Comparison of ENCODE assay signal across 8 cellular contexts in genomic region chr6:33297956-33298772, GRCh38. TPM values are rescaled to one million over a fixed set of nuclear protein-coding genes. Genes with fewer than 3 reads are reported as not detected.
DNase-seq lines count a peak whose midpoint lies in the region; ATAC-seq and TF ChIP-seq lines count a peak whose summit lies in the region.

No MANE protein-coding gene starts in this region.

- H3K9ac ChIP-seq in mucosa of rectum (ENCODE audit: low read depth in 1 of 2, low read length in 2 of 2), result peak overlapping the region; percentile 77 to 87

- peaks cover 9 to 20% of the 10 kb centered on the region in 2 donors for H3K36me3 ChIP-seq in esophagus (ENCODE audit: control insufficient read depth in 2 of 2, insufficient read depth in 2 of 2, low read length in 1 of 2)
- H3K36me3 ChIP-seq in mucosa of rectum (ENCODE audit: control insufficient read depth in 2 of 2, insufficient read depth in 2 of 2, low read length in 2 of 2), result peaks cover 3 to 18% of the 10 kb centered on the region in 2 donors
- peaks cover 6 to 36% of the 10 kb centered on the region in 2 donors for H3K36me3 ChIP-seq in thyroid gland

- 0 to 2% methylated on average over 36 to 42 of the region's 42 CpGs for WGBS in esophagus, 2 donors
- 2 to 3% methylated on average over 32 to 34 of the region's 42 CpGs for WGBS in thyroid gland, 2 donors

- H3K27me3 ChIP-seq in esophagus (ENCODE audit: control insufficient read depth in 1 of 2, insufficient read depth in 2 of 2, low read length in 2 of 2) (no peaks in the 10 kb centered on the region), mucosa of rectum (ENCODE audit: control insufficient read depth in 2 of 2, insufficient read depth in 2 of 2, low read length in 2 of 2) (no peaks in the 10 kb centered on the region), thyroid gland (no peaks in the 10 kb centered on the region)

- DNase-seq in Ammon's horn (ENCODE audit: low spot score), result peak; percentile 69
- peak; percentile 89 for DNase-seq in GM13976 (ENCODE audit: low spot score)
- DNase-seq in NCI-H69 (lab: John Stamatoyannopoulos, UW), result peak; percentile 84
- DNase-seq in activated T-cell treated with anti-CD3 and anti-CD28 coated beads for 4 hours, result peak; percentile 30
- DNase-seq in thyroid gland, result peak; percentile 76 to 80

- intact Hi-C loops in thyroid gland (cut with DNase I), result no loop called here

- H3K27ac ChIP-seq in esophagus (ENCODE audit: low read depth in 2 of 2, low read length in 1 of 2), result peak overlapping the region; percentile 99 to 100
- peak overlapping the region; percentile 94 to 98 for H3K27ac ChIP-seq in mucosa of rectum (ENCODE audit: low read depth in 2 of 2, low read length in 2 of 2)
- H3K27ac ChIP-seq in thyroid gland, result peak overlapping the region; percentile 95 to 97 (median 96)

- peaks cover 0 to 8% of the 10 kb centered on the region in 2 donors for H3K4me1 ChIP-seq in esophagus (ENCODE audit: control insufficient read depth in 2 of 2, insufficient read depth in 2 of 2, low read length in 1 of 2)
- peaks cover 16 to 17% of the 10 kb centered on the region in 2 donors for H3K4me1 ChIP-seq in mucosa of rectum (ENCODE audit: control insufficient read depth in 2 of 2, insufficient read depth in 2 of 2, low read length in 2 of 2)
- peaks cover 7 to 21% of the 10 kb centered on the region in 2 donors for H3K4me1 ChIP-seq in thyroid gland

- no peak for ATAC-seq in HG03571 (IDR thresholded peaks at IDR 0.05; ENCODE audit: unreplicated experiment)

- H3K9me3 ChIP-seq in esophagus (ENCODE audit: control insufficient read depth in 2 of 2, insufficient read depth in 1 of 2, low read depth in 1 of 2, low read length in 1 of 2) (no peaks in the 10 kb centered on the region), mucosa of rectum (ENCODE audit: control insufficient read depth in 2 of 2, low read length in 2 of 2) (no peaks in the 10 kb centered on the region), thyroid gland (no peaks in the 10 kb centered on the region)

- no peak for TF ChIP-seq CTCF in GM13976 (IDR thresholded peaks at IDR 0.05; ENCODE audit: borderline replicate concordance, control extremely low read depth, extremely low read depth, insufficient read depth, missing control alignments)
- no peak for TF ChIP-seq CTCF in thyroid gland (IDR thresholded peaks at IDR 0.05)

- peak overlapping the region; percentile 76 to 90 for H3K4me3 ChIP-seq in esophagus (ENCODE audit: low read depth in 1 of 2, low read length in 2 of 2)
- peak overlapping the region; percentile 84 to 94 for H3K4me3 ChIP-seq in mucosa of rectum (ENCODE audit: low read length in 2 of 2)
- peak overlapping the region in 2 of 3 donors; percentile 67 to 94 for H3K4me3 ChIP-seq in thyroid gland (replicated peaks in 1 of 3)

- in situ Hi-C loops in GM13976 (cut with MboI; ENCODE audit: low sequenced_read_pairs, unreplicated experiment), result no loop called here

- TF ChIP-seq POLR2A in thyroid gland (IDR thresholded peaks at IDR 0.05), result peak in 1 of 2 donors; percentile 68

RNA-seq across cellular contexts. Expression of gene RGL2, which starts 0.6 kb away (rescaled TPM):
- polyA plus RNA-seq in esophagus, result 100 to 1,000 TPM in 1 of 2 donors, 10 to 100 TPM in 1; 58.7 to 134 TPM
- 10 to 100 TPM; 66.8 to 78.5 (median 71.3) TPM for total RNA-seq in thyroid gland

RNA-seq across cellular contexts. Expression of gene PFDN6, which starts 8.8 kb away (rescaled TPM):
- polyA plus RNA-seq in esophagus, result 100 to 1,000 TPM; 127 to 293 TPM
- total RNA-seq in thyroid gland, result 10 to 100 TPM; 29.1 to 51.9 (median 35.6) TPM

RNA-seq across cellular contexts. Expression of gene WDR46, which starts 9.1 kb away (rescaled TPM):
- polyA plus RNA-seq in esophagus, result 10 to 100 TPM; 38.6 to 44.5 TPM
- total RNA-seq in thyroid gland, result 10 to 100 TPM; 25.8 to 63.9 (median 45.2) TPM

RNA-seq across cellular contexts. Expression of gene TAPBP, which starts 15.7 kb away (rescaled TPM):
- 10 to 100 TPM; 20.1 to 39.8 TPM for polyA plus RNA-seq in esophagus
- total RNA-seq in thyroid gland, result 100 to 1,000 TPM in 3 of 4 donors, 10 to 100 TPM in 1; 86.4 to 151 (median 132) TPM

RNA-seq across cellular contexts. Expression of gene ZBTB22, which starts 19.4 kb away (rescaled TPM):
- 10 to 100 TPM; 10.2 to 11.6 TPM for polyA plus RNA-seq in esophagus
- total RNA-seq in thyroid gland, result 10 to 100 TPM; 17.9 to 30.3 (median 26.3) TPM

Comparison
In these comparisons a context has a peak if more than half of its experiments do, and no peak if none do; other contexts are left out.
1. DNase-seq: peak in every context shown above with its lines; median percentile 89 in GM13976; 84 in NCI-H69; 78 in thyroid gland; 69 in Ammon's horn; 30 in activated T-cell treated with anti-CD3 and anti-CD28 coated beads for 4 hours.